ENCODE assay signal across 2 cellular contexts in the genomic region with DNA sequence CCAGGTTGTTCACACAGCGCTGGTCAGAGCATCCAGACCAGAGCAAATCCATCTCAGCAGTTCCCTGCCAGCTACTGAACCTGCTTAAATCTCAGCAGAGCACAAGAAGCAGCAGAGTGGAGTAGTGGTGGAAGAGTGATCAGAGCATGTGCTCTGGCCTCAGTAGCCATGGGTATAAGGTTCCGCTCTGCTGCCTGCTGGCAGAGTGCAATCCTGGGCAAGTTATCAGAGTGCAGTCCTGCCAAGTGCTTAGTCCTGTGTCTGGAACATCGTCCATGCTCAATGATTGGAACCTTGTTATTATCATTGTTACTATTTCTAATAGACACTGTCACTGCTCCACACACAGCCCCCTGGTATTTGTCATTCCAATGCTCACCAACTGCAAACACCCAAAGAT.
TF ChIP-seq lines count a peak whose summit lies in the region.

No MANE protein-coding gene starts in this region.

TF ChIP-seq in GM23338, 12 proteins besides CTCF, POLR2A, EP300 and RAD21:
- TF ChIP-seq EZH2phosphoT487 (IDR thresholded peaks at IDR 0.05; ENCODE audit: unreplicated experiment) (no peak), NANOG (IDR thresholded peaks at IDR 0.05; ENCODE audit: borderline replicate concordance) (no peak), POLR2AphosphoS5 (IDR thresholded peaks at IDR 0.05; ENCODE audit: low read depth) (no peak)

TF ChIP-seq in H1, 55 proteins besides CTCF, POLR2A, EP300 and RAD21:
- TF ChIP-seq RBBP5 (IDR thresholded peaks at IDR 0.05; ENCODE audit: borderline replicate concordance, low read depth, low read length), result no peak
- TF ChIP-seq SIRT6 (IDR thresholded peaks at IDR 0.05; ENCODE audit: low read length), result no peak
- no peak for TF ChIP-seq CHD1 (IDR thresholded peaks at IDR 0.05; ENCODE audit: low read depth, low read length)
- TF ChIP-seq RNF2 (IDR thresholded peaks at IDR 0.05; ENCODE audit: borderline replicate concordance, low read depth, low read length, missing control alignments, poor library complexity, severe bottlenecking), result no peak
- no peak for TF ChIP-seq TAF7 (optimal IDR thresholded peaks at IDR 0.05; ENCODE audit: borderline replicate concordance, low read depth, low read length)
- TF ChIP-seq YY1 (IDR thresholded peaks at IDR 0.05; ENCODE audit: low read depth, low read length), result no peak
- no peak for TF ChIP-seq TEAD4 (IDR thresholded peaks at IDR 0.05; ENCODE audit: low read depth, low read length)
- no peak for TF ChIP-seq FOSL1 (IDR thresholded peaks at IDR 0.05; ENCODE audit: insufficient read depth, low read depth, low read length)
- TF ChIP-seq CEBPB (IDR thresholded peaks at IDR 0.05; ENCODE audit: low read depth, low read length), result no peak
